In genomic region chr12:111330800-111331752, GRCh38 we compare ENCODE assay signal across 8 cellular contexts. TPM values are rescaled to one million over a fixed set of nuclear protein-coding genes. Genes with fewer than 3 reads are reported as not detected.
DNase-seq lines count a peak whose midpoint lies in the region; ATAC-seq and TF ChIP-seq lines count a peak whose summit lies in the region.

No MANE protein-coding gene starts in this region.

- H3K9me3 Mint-ChIP-seq in progenitor cell of endocrine pancreas (ENCODE audit: low read depth), result no peaks in the 10 kb centered on the region

- H3K27me3 Mint-ChIP-seq in progenitor cell of endocrine pancreas, result no peaks in the 10 kb centered on the region

- ATAC-seq in DND-41 (ENCODE audit: insufficient read depth, low read depth) (peak; percentile 62), RWPE2 (ENCODE audit: low read depth) (peak; percentile 62), GM21367 (IDR thresholded peaks at IDR 0.05; ENCODE audit: unreplicated experiment) (no peak)

- no peaks in the 10 kb centered on the region for H3K4me1 ChIP-seq in DND-41 (ENCODE audit: insufficient read depth, low read length)
- no peaks in the 10 kb centered on the region for H3K4me1 ChIP-seq in RWPE2 (ENCODE audit: insufficient read depth, poor library complexity, severe bottlenecking)

- H3K36me3 ChIP-seq in DND-41 (ENCODE audit: insufficient read depth, low read length), result no peaks in the 10 kb centered on the region
- no peaks in the 10 kb centered on the region for H3K36me3 ChIP-seq in RWPE2 (ENCODE audit: low read depth)

- TF ChIP-seq CTCF in DND-41 (IDR thresholded peaks at IDR 0.05; ENCODE audit: borderline replicate concordance, extremely low read depth, low read length, poor library complexity, severe bottlenecking) (peak; percentile 63), RWPE2 (IDR thresholded peaks at IDR 0.05; ENCODE audit: poor library complexity, severe bottlenecking) (peak; percentile 67), fibroblast of mammary gland (conservative IDR thresholded peaks at IDR 0.05; ENCODE audit: control insufficient read depth, insufficient read depth, low read depth, low read length) (peak; percentile 35), progenitor cell of endocrine pancreas (IDR thresholded peaks at IDR 0.05; ENCODE audit: unreplicated experiment) (peak; percentile 41)

- no peak overlapping the region for H3K27ac ChIP-seq in DND-41 (ENCODE audit: low read length)
- H3K27ac ChIP-seq in RWPE2 (ENCODE audit: poor library complexity, severe bottlenecking), result no peak overlapping the region

- H3K36me3 Mint-ChIP-seq in progenitor cell of endocrine pancreas (ENCODE audit: insufficient read depth), result peaks cover 16% of the 10 kb centered on the region

- H2AFZ ChIP-seq in DND-41 (ENCODE audit: low read depth, low read length), result no peak overlapping the region

- H3K27me3 ChIP-seq in DND-41 (ENCODE audit: insufficient read depth, low read length, poor library complexity) (no peaks in the 10 kb centered on the region), RWPE2 (ENCODE audit: insufficient read depth, poor library complexity, severe bottlenecking) (no peaks in the 10 kb centered on the region)

- no peaks in the 10 kb centered on the region for H3K9me3 ChIP-seq in DND-41 (ENCODE audit: insufficient read depth, low read length, severe bottlenecking)
- H3K9me3 ChIP-seq in RWPE2 (ENCODE audit: severe bottlenecking), result no peaks in the 10 kb centered on the region

- no peaks in the 10 kb centered on the region; the same call in 1 of the 2 replicates for H4K20me1 ChIP-seq in DND-41 (ENCODE audit: insufficient read depth, low read length)

- DNase-seq in DND-41 (peak; percentile 14), HT1080 (ENCODE audit: low read depth) (peak; percentile 60), RWPE2 (ENCODE audit: low spot score) (no peak), fibroblast of mammary gland (ENCODE audit: low read depth) (peak; percentile 46), progenitor cell of endocrine pancreas (ENCODE audit: low spot score, unreplicated experiment) (no peak), mucosa of gallbladder (ENCODE audit: low spot score) (no peak), occipital lobe (lab: John Stamatoyannopoulos, UW) (no peak)

- no peak overlapping the region for H3K9ac ChIP-seq in DND-41 (ENCODE audit: low read depth, low read length)

- H3K4me1 Mint-ChIP-seq in progenitor cell of endocrine pancreas (ENCODE audit: low read depth), result no peaks in the 10 kb centered on the region

- H3K79me2 ChIP-seq in DND-41 (ENCODE audit: insufficient read depth, low read length), result no peaks in the 10 kb centered on the region

- H3K4me2 ChIP-seq in DND-41 (ENCODE audit: insufficient read depth, low read length), result no peak overlapping the region

- no peak overlapping the region for H3K4me3 ChIP-seq in DND-41 (ENCODE audit: low read depth in 1 of 2, low read length in 2 of 2)
- H3K4me3 ChIP-seq in RWPE2 (ENCODE audit: severe bottlenecking), result no peak overlapping the region
- H3K4me3 ChIP-seq in fibroblast of mammary gland (ENCODE audit: control insufficient read depth, low read depth, low read length), result no peak overlapping the region

- H3K4me3 Mint-ChIP-seq in progenitor cell of endocrine pancreas (ENCODE audit: low read depth), result no peak overlapping the region

- no peak overlapping the region for H3K27ac Mint-ChIP-seq in progenitor cell of endocrine pancreas

RNA-seq across cellular contexts. Expression of gene PHETA1, which starts 37.8 kb away (rescaled TPM):
- total RNA-seq in HT1080 (2014; rRNA removed; shearing (Covaris generic)), result 4.1 and 4.2 TPM in 2 replicates
- 6.6 and 7.8 TPM in 2 replicates for polyA plus RNA-seq in HT1080 (2015; cell fraction: cytosol; rRNA removed)
- 6.1 and 6.9 TPM in 2 replicates for polyA plus RNA-seq in HT1080 (2015; cell fraction: nucleus; rRNA removed)
- total RNA-seq in progenitor cell of endocrine pancreas (31.3 and 32.9 TPM in 2 replicates), mucosa of gallbladder (24.1 TPM), occipital lobe (5.8 TPM)

Comparison
In these comparisons a context has a peak if more than half of its experiments do, and no peak if none do; other contexts are left out.
1. DNase-seq: peak in DND-41 (single experiment), HT1080 (single experiment) and fibroblast of mammary gland (single experiment); none in RWPE2 (single experiment), progenitor cell of endocrine pancreas (single experiment), mucosa of gallbladder (single experiment) and occipital lobe (single experiment).
2. Peak in every context shown above with its lines, with median percentiles within 50 percentile points of each other: CTCF ChIP-seq.